ENCODE assay signal across 13 cellular contexts in the genomic region with DNA sequence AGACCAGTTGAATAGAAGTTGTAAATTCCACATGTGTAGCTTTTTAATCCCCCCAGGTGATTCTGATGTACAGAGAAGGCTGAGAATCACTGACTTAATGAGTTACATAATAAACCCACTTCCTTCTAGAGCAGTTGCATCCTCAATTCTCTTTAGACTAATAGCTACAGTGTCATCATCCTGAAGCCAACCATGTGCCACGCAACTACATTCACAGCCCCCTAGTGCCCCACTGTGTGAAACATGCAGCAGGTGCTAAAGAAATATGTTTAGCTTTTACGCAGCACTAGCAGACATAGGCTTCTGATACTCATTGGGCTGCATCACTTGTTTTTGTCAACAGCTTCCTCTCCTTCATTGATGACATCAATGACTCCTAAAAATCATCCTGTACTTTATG.
"Had no signal": no experiment of that assay in that cellular context is flagged by ENCODE, and none has a peak within 500 bp of the region (broad histone marks: within the 10 kb centered on the region; RNA-seq: fewer than 3 reads in every experiment).

No MANE protein-coding gene starts in this region.

- H3K27ac Mint-ChIP-seq: activated CD4-positive, alpha-beta memory T cell treated with anti-CD3 and anti-CD28 coated beads for 36 hours; nephron progenitor cell; T-helper 2 cell treated with Interferon-gamma antibody and Interleukin-4, amounts not matched to agents 5 μg/mL and 100 μg/mL, for 36 hours had no signal

- H3K4me3 Mint-ChIP-seq: activated CD4-positive, alpha-beta memory T cell treated with anti-CD3 and anti-CD28 coated beads for 36 hours; nephron progenitor cell; T-helper 2 cell treated with Interferon-gamma antibody and Interleukin-4, amounts not matched to agents 5 μg/mL and 100 μg/mL, for 36 hours had no signal

- H3K27me3 Mint-ChIP-seq: activated CD4-positive, alpha-beta memory T cell treated with anti-CD3 and anti-CD28 coated beads for 36 hours had no signal

- H3K36me3 Mint-ChIP-seq: activated CD4-positive, alpha-beta memory T cell treated with anti-CD3 and anti-CD28 coated beads for 36 hours had no signal

- H3K9me3 Mint-ChIP-seq: nephron progenitor cell had no signal

- DNase-seq: activated CD4-positive, alpha-beta memory T cell treated with anti-CD3 and anti-CD28 coated beads for 36 hours; activated T-cell treated with anti-CD3 and anti-CD28 coated beads for 4 hours; adrenal gland; caudate nucleus; cortex of kidney; effector memory CD4-positive, alpha-beta T cell; kidney; left ventricle myocardium inferior; mesenchymal stem cell; nephron progenitor cell; sigmoid colon; stimulated activated CD4-positive, alpha-beta T cell treated with anti-CD3 and anti-CD28 coated beads, Interleukin-2, amount 100 ng/mL, for 24 hours had no signal
